ENCODE assay signal across 1 cellular context in genomic region chr3:48609088-48610005, GRCh38.
TF ChIP-seq lines count a peak whose summit lies in the region.

Gene UQCRC1, minus strand, starts transcription at chr3:48609646. Its CDS starts 26 bp downstream, at chr3:48609620.

TF ChIP-seq in WTC11, 78 proteins besides CTCF, POLR2A, EP300 and RAD21 (continued from another document):
- TF ChIP-seq PREB (CRISPR knock-in tag; IDR thresholded peaks at IDR 0.05; ENCODE audit: borderline replicate concordance) (no peak), FOXP1 (CRISPR knock-in tag; IDR thresholded peaks at IDR 0.05; ENCODE audit: borderline replicate concordance) (peak; percentile 89; the same call in 1 of the 2 replicates), MLX (CRISPR knock-in tag; IDR thresholded peaks at IDR 0.05) (peak; percentile 27; the same call in 1 of the 2 replicates), NFYB (CRISPR knock-in tag; conservative IDR thresholded peaks at IDR 0.05; ENCODE audit: low read depth) (0 out of 2 replicates have a peak, but pooled peaks have one; percentile 4), IRF1 (CRISPR knock-in tag; IDR thresholded peaks at IDR 0.05) (peak; percentile 87), HMGXB4 (CRISPR knock-in tag; IDR thresholded peaks at IDR 0.05) (peak; percentile 99), FOXJ3 (CRISPR knock-in tag; IDR thresholded peaks at IDR 0.05; ENCODE audit: borderline replicate concordance) (no peak), SP1 (CRISPR knock-in tag; conservative IDR thresholded peaks at IDR 0.05) (peak; percentile 90), ETV6 (CRISPR knock-in tag; IDR thresholded peaks at IDR 0.05) (peak; percentile 97), CBFB (CRISPR knock-in tag; IDR thresholded peaks at IDR 0.05; ENCODE audit: low read depth) (peak; percentile 78; the same call in 1 of the 2 replicates), KAT7 (CRISPR knock-in tag; IDR thresholded peaks at IDR 0.05; ENCODE audit: borderline replicate concordance) (no peak), ESRRA (CRISPR knock-in tag; IDR thresholded peaks at IDR 0.05; ENCODE audit: borderline replicate concordance) (peak; percentile 96; the same call in 1 of the 2 replicates), ZNF121 (CRISPR knock-in tag; IDR thresholded peaks at IDR 0.05) (peak; percentile 63), E2F5 (CRISPR knock-in tag; IDR thresholded peaks at IDR 0.05) (peak; percentile 97), ARID4B (CRISPR knock-in tag; IDR thresholded peaks at IDR 0.05; ENCODE audit: borderline replicate concordance) (peak; percentile 18; the same call in 1 of the 2 replicates), ZNF263 (CRISPR knock-in tag; IDR thresholded peaks at IDR 0.05; ENCODE audit: low read depth) (peak; percentile 71; the same call in 1 of the 2 replicates), NFE2L1 (CRISPR knock-in tag; IDR thresholded peaks at IDR 0.05) (peak; percentile 55; the same call in 1 of the 2 replicates), ZBTB21 (CRISPR knock-in tag; IDR thresholded peaks at IDR 0.05; ENCODE audit: borderline replicate concordance) (peak; percentile 68; the same call in 1 of the 2 replicates), GABPB1 (CRISPR knock-in tag; IDR thresholded peaks at IDR 0.05) (peak; percentile 74; the same call in 1 of the 2 replicates), RELA (CRISPR knock-in tag; IDR thresholded peaks at IDR 0.05; ENCODE audit: borderline replicate concordance) (peak; percentile 83; the same call in 1 of the 2 replicates)
- TF ChIP-seq, protein P1, sequence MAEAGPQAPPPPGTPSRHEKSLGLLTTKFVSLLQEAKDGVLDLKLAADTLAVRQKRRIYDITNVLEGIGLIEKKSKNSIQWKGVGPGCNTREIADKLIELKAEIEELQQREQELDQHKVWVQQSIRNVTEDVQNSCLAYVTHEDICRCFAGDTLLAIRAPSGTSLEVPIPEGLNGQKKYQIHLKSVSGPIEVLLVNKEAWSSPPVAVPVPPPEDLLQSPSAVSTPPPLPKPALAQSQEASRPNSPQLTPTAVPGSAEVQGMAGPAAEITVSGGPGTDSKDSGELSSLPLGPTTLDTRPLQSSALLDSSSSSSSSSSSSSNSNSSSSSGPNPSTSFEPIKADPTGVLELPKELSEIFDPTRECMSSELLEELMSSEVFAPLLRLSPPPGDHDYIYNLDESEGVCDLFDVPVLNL (CRISPR knock-in tag; IDR thresholded peaks at IDR 0.05; ENCODE audit: borderline replicate concordance, low read depth), result peak; percentile 75; the same call in 1 of the 2 replicates
- TF ChIP-seq, protein P2, sequence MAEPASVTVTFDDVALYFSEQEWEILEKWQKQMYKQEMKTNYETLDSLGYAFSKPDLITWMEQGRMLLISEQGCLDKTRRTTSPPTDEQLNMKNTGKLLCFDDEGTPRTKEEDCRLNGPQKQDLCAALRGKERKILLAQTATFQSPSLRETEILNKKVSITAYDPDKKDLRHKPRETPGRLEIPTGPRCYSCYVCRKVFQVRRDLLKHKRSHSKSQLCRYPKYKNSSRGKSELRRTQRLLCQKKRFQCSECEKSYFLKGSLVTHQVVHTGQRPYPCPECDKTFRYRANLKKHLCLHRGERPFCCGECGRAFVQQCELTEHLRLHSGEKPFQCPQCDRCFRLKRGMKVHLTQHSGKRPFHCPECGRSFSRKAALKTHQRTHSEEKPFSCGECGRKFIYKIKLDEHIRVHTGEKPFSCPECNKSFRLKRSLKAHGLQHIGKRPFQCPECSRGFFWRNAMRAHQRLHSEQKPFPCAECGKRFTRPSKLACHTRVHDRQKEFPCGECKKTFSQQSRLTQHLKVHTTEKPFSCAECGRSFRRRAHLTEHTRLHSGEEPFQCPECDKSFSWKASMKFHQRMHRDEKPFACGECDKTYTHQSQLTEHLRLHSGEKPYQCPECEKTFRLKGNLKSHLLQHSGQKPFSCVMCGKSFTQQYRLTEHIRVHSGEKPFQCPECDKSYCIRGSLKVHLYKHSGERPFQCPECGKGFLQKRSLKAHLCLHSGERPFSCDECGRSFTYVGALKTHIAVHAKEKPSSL (CRISPR knock-in tag; conservative IDR thresholded peaks at IDR 0.05), result no peak
- TF ChIP-seq, protein P3, sequence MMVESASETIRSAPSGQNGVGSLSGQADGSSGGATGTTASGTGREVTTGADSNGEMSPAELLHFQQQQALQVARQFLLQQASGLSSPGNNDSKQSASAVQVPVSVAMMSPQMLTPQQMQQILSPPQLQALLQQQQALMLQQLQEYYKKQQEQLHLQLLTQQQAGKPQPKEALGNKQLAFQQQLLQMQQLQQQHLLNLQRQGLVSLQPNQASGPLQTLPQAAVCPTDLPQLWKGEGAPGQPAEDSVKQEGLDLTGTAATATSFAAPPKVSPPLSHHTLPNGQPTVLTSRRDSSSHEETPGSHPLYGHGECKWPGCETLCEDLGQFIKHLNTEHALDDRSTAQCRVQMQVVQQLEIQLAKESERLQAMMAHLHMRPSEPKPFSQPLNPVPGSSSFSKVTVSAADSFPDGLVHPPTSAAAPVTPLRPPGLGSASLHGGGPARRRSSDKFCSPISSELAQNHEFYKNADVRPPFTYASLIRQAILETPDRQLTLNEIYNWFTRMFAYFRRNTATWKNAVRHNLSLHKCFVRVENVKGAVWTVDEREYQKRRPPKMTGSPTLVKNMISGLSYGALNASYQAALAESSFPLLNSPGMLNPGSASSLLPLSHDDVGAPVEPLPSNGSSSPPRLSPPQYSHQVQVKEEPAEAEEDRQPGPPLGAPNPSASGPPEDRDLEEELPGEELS (CRISPR knock-in tag; IDR thresholded peaks at IDR 0.05), result peak; percentile 90
- TF ChIP-seq, protein P4, sequence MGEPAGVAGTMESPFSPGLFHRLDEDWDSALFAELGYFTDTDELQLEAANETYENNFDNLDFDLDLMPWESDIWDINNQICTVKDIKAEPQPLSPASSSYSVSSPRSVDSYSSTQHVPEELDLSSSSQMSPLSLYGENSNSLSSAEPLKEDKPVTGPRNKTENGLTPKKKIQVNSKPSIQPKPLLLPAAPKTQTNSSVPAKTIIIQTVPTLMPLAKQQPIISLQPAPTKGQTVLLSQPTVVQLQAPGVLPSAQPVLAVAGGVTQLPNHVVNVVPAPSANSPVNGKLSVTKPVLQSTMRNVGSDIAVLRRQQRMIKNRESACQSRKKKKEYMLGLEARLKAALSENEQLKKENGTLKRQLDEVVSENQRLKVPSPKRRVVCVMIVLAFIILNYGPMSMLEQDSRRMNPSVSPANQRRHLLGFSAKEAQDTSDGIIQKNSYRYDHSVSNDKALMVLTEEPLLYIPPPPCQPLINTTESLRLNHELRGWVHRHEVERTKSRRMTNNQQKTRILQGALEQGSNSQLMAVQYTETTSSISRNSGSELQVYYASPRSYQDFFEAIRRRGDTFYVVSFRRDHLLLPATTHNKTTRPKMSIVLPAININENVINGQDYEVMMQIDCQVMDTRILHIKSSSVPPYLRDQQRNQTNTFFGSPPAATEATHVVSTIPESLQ (CRISPR knock-in tag; IDR thresholded peaks at IDR 0.05), result no peak
- TF ChIP-seq, protein P5, sequence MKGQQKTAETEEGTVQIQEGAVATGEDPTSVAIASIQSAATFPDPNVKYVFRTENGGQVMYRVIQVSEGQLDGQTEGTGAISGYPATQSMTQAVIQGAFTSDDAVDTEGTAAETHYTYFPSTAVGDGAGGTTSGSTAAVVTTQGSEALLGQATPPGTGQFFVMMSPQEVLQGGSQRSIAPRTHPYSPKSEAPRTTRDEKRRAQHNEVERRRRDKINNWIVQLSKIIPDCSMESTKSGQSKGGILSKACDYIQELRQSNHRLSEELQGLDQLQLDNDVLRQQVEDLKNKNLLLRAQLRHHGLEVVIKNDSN (CRISPR knock-in tag; IDR thresholded peaks at IDR 0.05), result peak; percentile 38; the same call in 1 of the 2 replicates
